In genomic region chr19:10231624-10232228, GRCh38 we compare ENCODE assay signal across 8 cellular contexts. TPM values are rescaled to one million over a fixed set of nuclear protein-coding genes. Genes with fewer than 3 reads are reported as not detected.
DNase-seq lines count a peak whose midpoint lies in the region; ATAC-seq, FAIRE-seq and TF ChIP-seq lines count a peak whose summit lies in the region.

No MANE protein-coding gene starts in this region.

- H3K36me3 Mint-ChIP-seq in activated T-cell treated with anti-CD3 and anti-CD28 coated beads, Interleukin-2, amount 50 U/mL, for 4 hours (ENCODE audit: insufficient read depth), result no peaks in the 10 kb centered on the region
- no peaks in the 10 kb centered on the region for H3K36me3 Mint-ChIP-seq in astrocyte (ENCODE audit: low read depth, unreplicated experiment)

- H3K36me3 ChIP-seq in astrocyte (ENCODE audit: insufficient read depth, low read length) (no peaks in the 10 kb centered on the region), liver (ENCODE audit: control insufficient read depth in 4 of 4, insufficient read depth in 3 of 4, low read depth in 1 of 4, low read length in 3 of 4) (no peaks in the 10 kb centered on the region), transverse colon (no peaks in the 10 kb centered on the region)

- H3K9me3 ChIP-seq in astrocyte (ENCODE audit: insufficient read depth, low read depth, low read length) (no peaks in the 10 kb centered on the region), liver (ENCODE audit: control insufficient read depth in 4 of 4, low read length in 3 of 4) (no peaks in the 10 kb centered on the region), transverse colon (no peaks in the 10 kb centered on the region)

- intact Hi-C loops in transverse colon (cut with DNase I; ENCODE audit: low total_unique reads), result loop anchor here (10.0 kb wide), 1 partner anchor 117 kb away; the partner anchor contains the start of genes EIF3G and P2RY11

- H3K27ac Mint-ChIP-seq in astrocyte (ENCODE audit: unreplicated experiment), result peak overlapping the region; percentile 87

- TF ChIP-seq EP300 in transverse colon (IDR thresholded peaks at IDR 0.05; ENCODE audit: low read depth), result no peak

- in situ Hi-C loops in transverse colon (cut with MboI; ENCODE audit: low pct_ligation_motif_present in 1 of 4, low pct_unique_long_range_greater_than_20kb in 1 of 4, low sequenced_read_pairs in 3 of 4), result loop anchor here in 2 of 4 donors (10.0 to 25.0 kb wide), 2 partner anchors 119 to 127 kb away; partner anchors contain the start of genes ANGPTL6 (in 2 of the 2), PPAN (in 2 of the 2), EIF3G (in 1 of the 2) and P2RY11 (in 1 of the 2)

- peaks cover 24% of the 10 kb centered on the region for H3K4me1 Mint-ChIP-seq in activated T-cell treated with anti-CD3 and anti-CD28 coated beads, Interleukin-2, amount 50 U/mL, for 4 hours (ENCODE audit: low read depth)
- peaks cover 1% of the 10 kb centered on the region for H3K4me1 Mint-ChIP-seq in astrocyte (ENCODE audit: low read depth, unreplicated experiment)

- no peaks in the 10 kb centered on the region for H3K27me3 ChIP-seq in astrocyte (ENCODE audit: insufficient read depth, low read length)
- no peaks in the 10 kb centered on the region for H3K27me3 ChIP-seq in liver (ENCODE audit: control insufficient read depth in 4 of 4, insufficient read depth in 4 of 4, low read length in 3 of 4)
- no peaks in the 10 kb centered on the region for H3K27me3 ChIP-seq in transverse colon

- no peak for ATAC-seq in activated T-cell treated with anti-CD3 and anti-CD28 coated beads, Interleukin-2, amount 50 U/mL, for 4 hours
- ATAC-seq in GM18517 (IDR thresholded peaks at IDR 0.05; ENCODE audit: unreplicated experiment), result no peak
- ATAC-seq in HG03196 (IDR thresholded peaks at IDR 0.05; ENCODE audit: unreplicated experiment), result no peak

- H3K27me3 Mint-ChIP-seq in activated T-cell treated with anti-CD3 and anti-CD28 coated beads, Interleukin-2, amount 50 U/mL, for 4 hours (ENCODE audit: low read depth), result no peaks in the 10 kb centered on the region
- no peaks in the 10 kb centered on the region for H3K27me3 Mint-ChIP-seq in astrocyte (ENCODE audit: low read depth, unreplicated experiment)

- H3K4me3 ChIP-seq in astrocyte (ENCODE audit: insufficient read depth, low read depth, low read length) (no peak overlapping the region), liver (ENCODE audit: low read depth in 1 of 3, low read length in 3 of 3) (peak overlapping the region in 1 of 3 donors; percentile 95), transverse colon (peak overlapping the region in 3 of 4 donors; percentile 74 to 95 (median 88))

- no peak for FAIRE-seq in astrocyte (lab: Jason Lieb, UNC)

- H2AFZ ChIP-seq in astrocyte (ENCODE audit: low read depth, low read length), result no peak overlapping the region

- H3K27ac ChIP-seq in astrocyte (ENCODE audit: low read depth, low read length) (no peak overlapping the region), liver (ENCODE audit: low read depth in 1 of 2, low read length in 2 of 2) (peak overlapping the region; percentile 76 to 86), transverse colon (peak overlapping the region; percentile 84 to 92 (median 89))

- WGBS in liver, result 78% methylated on average over 8 of the region's 8 CpGs
- WGBS in transverse colon (ENCODE audit: low coverage in 1 of 2), 2 donors, result 65 to 83% methylated on average over 1 to 8 of the region's 8 CpGs

- H3K9me3 Mint-ChIP-seq in activated T-cell treated with anti-CD3 and anti-CD28 coated beads, Interleukin-2, amount 50 U/mL, for 4 hours, result no peaks in the 10 kb centered on the region
- H3K9me3 Mint-ChIP-seq in astrocyte (ENCODE audit: unreplicated experiment), result no peaks in the 10 kb centered on the region

- H3K4me3 Mint-ChIP-seq in activated T-cell treated with anti-CD3 and anti-CD28 coated beads, Interleukin-2, amount 50 U/mL, for 4 hours, result peak overlapping the region; percentile 76
- peak overlapping the region; percentile 81 for H3K4me3 Mint-ChIP-seq in astrocyte (ENCODE audit: unreplicated experiment)

- peaks cover 11% of the 10 kb centered on the region for H3K4me1 ChIP-seq in astrocyte (ENCODE audit: insufficient read depth, low read length)
- H3K4me1 ChIP-seq in liver (ENCODE audit: control insufficient read depth in 4 of 4, insufficient read depth in 4 of 4, low read length in 3 of 4), result peaks cover 0 to 22% (median 11%) of the 10 kb centered on the region in 4 donors
- peaks cover 0 to 22% (median 12%) of the 10 kb centered on the region in 4 donors for H3K4me1 ChIP-seq in transverse colon

- TF ChIP-seq POLR2A in transverse colon (IDR thresholded peaks at IDR 0.05), result no peak

- no peak for TF ChIP-seq RAD21 in liver (IDR thresholded peaks at IDR 0.05)

- no peak for DNase-seq in activated T-cell treated with anti-CD3 and anti-CD28 coated beads, Interleukin-2, amount 50 U/mL, for 4 hours
- no peak for DNase-seq in activated T-cell treated with anti-CD3 and anti-CD28 coated beads, Interleukin-2, amount 50 U/mL, for 1 hour
- DNase-seq in astrocyte (ENCODE audit: low read depth) (no peak), transverse colon (no peak), NCI-H774 (lab: John Stamatoyannopoulos, UW) (no peak)

- TF ChIP-seq CTCF in astrocyte (IDR thresholded peaks at IDR 0.05; ENCODE audit: insufficient read depth, low read depth, low read length) (no peak), liver (IDR thresholded peaks at IDR 0.05; ENCODE audit: low read depth, low read length, missing input control) (no peak), transverse colon (IDR thresholded peaks at IDR 0.05) (no peak)

- H3K79me2 ChIP-seq in astrocyte (ENCODE audit: insufficient read depth, low read length), result peaks cover 17% of the 10 kb centered on the region

- H3K9ac ChIP-seq in astrocyte (ENCODE audit: low read length) (peak overlapping the region; percentile 88), liver (ENCODE audit: low read depth in 1 of 2, low read length in 2 of 2) (no peak overlapping the region)

- peak overlapping the region; percentile 93 for H3K4me2 ChIP-seq in astrocyte (ENCODE audit: low read length)

- peaks cover 16% of the 10 kb centered on the region for H4K20me1 ChIP-seq in astrocyte (ENCODE audit: insufficient read depth, low read length)

TF ChIP-seq in liver, 16 proteins besides CTCF, POLR2A, EP300 and RAD21:
- TF ChIP-seq NR2F2 (IDR thresholded peaks at IDR 0.05) (no peak), RXRA (IDR thresholded peaks at IDR 0.05) (peak in 1 of 2 donors; percentile 53)

RNA-seq across cellular contexts. Expression of gene S1PR2, which starts 0.6 kb away (rescaled TPM):
- total RNA-seq in activated T-cell treated with anti-CD3 and anti-CD28 coated beads, Interleukin-2, amount 50 U/mL, for 4 hours, result 10 to 100 TPM; 15.0 to 18.4 (median 16.0) TPM
- total RNA-seq in astrocyte (15.7 and 16.8 TPM in 2 replicates), liver (1 to 10 TPM; 2.6 to 4.8 TPM), transverse colon (1 to 10 TPM in 3 of 4 donors, under 1 TPM in 1; 0.80 to 7.1 (median 3.5) TPM)
- polyA plus RNA-seq in liver, result 1 to 10 TPM; 1.2 to 4.0 TPM

RNA-seq across cellular contexts. Expression of gene MRPL4, which starts 20.3 kb away (rescaled TPM):
- 100 to 1,000 TPM; 213 to 268 (median 239) TPM for total RNA-seq in activated T-cell treated with anti-CD3 and anti-CD28 coated beads, Interleukin-2, amount 50 U/mL, for 4 hours
- total RNA-seq in astrocyte (57.8 and 60.3 TPM in 2 replicates), liver (10 to 100 TPM; 21.5 to 23.4 TPM), transverse colon (10 to 100 TPM; 44.1 to 89.6 (median 62.5) TPM)
- polyA plus RNA-seq in liver, result 10 to 100 TPM; 44.0 to 74.8 TPM

RNA-seq across cellular contexts. Expression of gene DNMT1, which starts 37.0 kb away (rescaled TPM):
- total RNA-seq in activated T-cell treated with anti-CD3 and anti-CD28 coated beads, Interleukin-2, amount 50 U/mL, for 4 hours, result 100 to 1,000 TPM; 353 to 433 (median 355) TPM
- total RNA-seq in astrocyte (42.6 and 50.6 TPM in 2 replicates), liver (10 to 100 TPM; 19.7 to 47.1 TPM), transverse colon (100 to 1,000 TPM in 1 of 4 donors, 10 to 100 TPM in 3; 23.3 to 122 (median 42.0) TPM)
- polyA plus RNA-seq in liver, result 10 to 100 TPM in 1 of 2 donors, 1 to 10 TPM in 1; 8.7 to 20.3 TPM

RNA-seq across cellular contexts. Expression of gene ICAM1, which starts 39.2 kb away (rescaled TPM):
- total RNA-seq in activated T-cell treated with anti-CD3 and anti-CD28 coated beads, Interleukin-2, amount 50 U/mL, for 4 hours, result 10 to 100 TPM; 25.6 to 48.5 (median 39.5) TPM
- total RNA-seq in astrocyte (9.3 and 11.0 TPM in 2 replicates), liver (10 to 100 TPM; 20.5 to 26.3 TPM), transverse colon (10 to 100 TPM in 1 of 4 donors, 1 to 10 TPM in 3; 6.4 to 26.6 (median 7.7) TPM)
- polyA plus RNA-seq in liver, result 10 to 100 TPM in 1 of 2 donors, 1 to 10 TPM in 1; 7.8 to 19.1 TPM

RNA-seq across cellular contexts. Expression of gene ICAM4, which starts 55.0 kb away (rescaled TPM):
- under 1 TPM; 0.27 to 0.53 (median 0.38) TPM for total RNA-seq in activated T-cell treated with anti-CD3 and anti-CD28 coated beads, Interleukin-2, amount 50 U/mL, for 4 hours
- total RNA-seq in astrocyte (0.20 TPM in 1 of 2 replicates, not detected in the other), liver (10 to 100 TPM in 1 of 2 donors, under 1 TPM in 1; 0.33 to 74.1 TPM), transverse colon (under 1 TPM in 2 of 4 donors, not detected in 2; 0.48 to 0.55 TPM)
- under 1 TPM in 1 of 2 donors, not detected in 1; 0.05 TPM for polyA plus RNA-seq in liver
